ENCODE assay signal across 11 cellular contexts in genomic region chr6:125802943-125803377, GRCh38. TPM values are rescaled to one million over a fixed set of nuclear protein-coding genes. Genes with fewer than 3 reads are reported as not detected.
DNase-seq lines count a peak whose midpoint lies in the region; ATAC-seq, FAIRE-seq and TF ChIP-seq lines count a peak whose summit lies in the region.
"Had no signal": no experiment of that assay in that cellular context is flagged by ENCODE, and none has a peak within 500 bp of the region (broad histone marks: within the 10 kb centered on the region; RNA-seq: fewer than 3 reads in every experiment).

No MANE protein-coding gene starts in this region.

- H4K20me1 ChIP-seq in PC-3 (ENCODE audit: low read length), result no peaks in the 10 kb centered on the region

- POLR2A ChIA-PET in PC-3 (lab: Charles Lee; ENCODE audit: unreplicated experiment), result no interaction called here

- no peak for FAIRE-seq in frontal cortex (lab: Jason Lieb, UNC)

- H3K36me3 ChIP-seq in PC-3 (ENCODE audit: low read depth, low read length), result no peaks in the 10 kb centered on the region
- H3K36me3 ChIP-seq: sigmoid colon had no signal

- no peak overlapping the region for H2AFZ ChIP-seq in PC-3 (ENCODE audit: low read length)

- TF ChIP-seq CTCF in PC-3 (conservative IDR thresholded peaks at IDR 0.05; ENCODE audit: low read depth, low read length), result no peak

- H3K27ac ChIP-seq in PC-3 (ENCODE audit: low read length), result no peak overlapping the region; the same call in 1 of the 2 replicates
- H3K27ac ChIP-seq: C4-2B, VCaP had no signal

- no peaks in the 10 kb centered on the region for H3K27me3 ChIP-seq in PC-3 (ENCODE audit: low read length)
- H3K27me3 ChIP-seq: sigmoid colon had no signal

- CTCF ChIA-PET in PC-3 (lab: Charles Lee), result no interaction called here

- peak; percentile 25 for DNase-seq in A172 (ENCODE audit: low spot score)
- DNase-seq in PC-3, result peak; percentile 17
- DNase-seq in left cardiac atrium, result no peak
- no peak for DNase-seq in stimulated activated CD4-positive, alpha-beta T cell treated with anti-CD3 and anti-CD28 coated beads, Interleukin-2, amount 100 ng/mL, for 24 hours
- no peak for DNase-seq in frontal cortex (ENCODE audit: low spot score in 2 of 2)
- DNase-seq in NCI-H128 (lab: John Stamatoyannopoulos, UW; ENCODE audit: unreplicated experiment), result no peak
- DNase-seq: sigmoid colon had no signal

- H3K9me2 ChIP-seq in PC-3 (replicated peaks; ENCODE audit: low read length), result no peaks in the 10 kb centered on the region

- H3K4me2 ChIP-seq in PC-3 (ENCODE audit: low read length), result no peak overlapping the region

- peak; percentile 16 for ATAC-seq in GM21381 (IDR thresholded peaks at IDR 0.05; ENCODE audit: unreplicated experiment)
- no peak; the same call in 1 of the 2 replicates for ATAC-seq in PC-3
- ATAC-seq in left cardiac atrium, result peak; percentile 34 to 55
- no peak for ATAC-seq in GM21526 (IDR thresholded peaks at IDR 0.05; ENCODE audit: low FRiP score, unreplicated experiment)

- H3K9ac ChIP-seq in PC-3 (ENCODE audit: low read length), result no peak overlapping the region

- intact Hi-C loops in PC-3 (cut with micrococcal nuclease) (no loop called here), left cardiac atrium (cut with DNase I) (no loop called here)

- H3K4me1 ChIP-seq in PC-3 (ENCODE audit: insufficient read depth, low read length), result peaks cover 13% of the 10 kb centered on the region
- H3K4me1 ChIP-seq: sigmoid colon had no signal

- no peak overlapping the region for H3K4me3 ChIP-seq in PC-3 (ENCODE audit: low read length)
- H3K4me3 ChIP-seq: sigmoid colon had no signal

- no TSS peak for BruUV-seq in PC-3 (replicated peaks; lab: Mats Ljungman, UMichigan)

- no peaks in the 10 kb centered on the region for H3F3A ChIP-seq in PC-3 (ENCODE audit: low read length, unreplicated experiment)

- H3K9me3 ChIP-seq in PC-3 (ENCODE audit: low read length), result no peaks in the 10 kb centered on the region
- H3K9me3 ChIP-seq: sigmoid colon had no signal

- no peaks in the 10 kb centered on the region for H3K79me2 ChIP-seq in PC-3 (ENCODE audit: low read length)

RNA-seq across cellular contexts. Expression of gene NCOA7, which starts 12.2 kb away (rescaled TPM):
- total RNA-seq in A172 (2014; rRNA removed; shearing (Covaris generic)), result 5.9 and 9.9 TPM in 2 replicates
- 12.1 and 13.4 TPM in 2 replicates for total RNA-seq in PC-3 (2014; rRNA removed)
- total RNA-seq in left cardiac atrium, result 10 to 100 TPM; 18.4 to 24.8 TPM
- total RNA-seq in frontal cortex, result 27.3 TPM

RNA-seq across cellular contexts. Expression of gene HEY2, which starts 53.5 kb away (rescaled TPM):
- total RNA-seq in A172 (2014; rRNA removed; shearing (Covaris generic)), result not detected in 2 replicates
- total RNA-seq in PC-3 (2014; rRNA removed) (not detected in 2 replicates), left cardiac atrium (1 to 10 TPM; 2.1 to 2.5 TPM), frontal cortex (1.2 TPM)

Comparison
In these comparisons a context has a peak if more than half of its experiments do, and no peak if none do; other contexts are left out.
1. DNase-seq: peak in A172 (single experiment) and PC-3 (single experiment); none in left cardiac atrium (single experiment), stimulated activated CD4-positive, alpha-beta T cell treated with anti-CD3 and anti-CD28 coated beads, Interleukin-2, amount 100 ng/mL, for 24 hours (0 of 2), frontal cortex (0 of 2) and NCI-H128 (single experiment).
2. ATAC-seq: peak in GM21381 (single experiment) and left cardiac atrium (2 of 2); none in PC-3 (single experiment) and GM21526 (single experiment).